Comparison of ENCODE assay signal across 10 cellular contexts in genomic region chr2:191038241-191038725, GRCh38.
DNase-seq lines count a peak whose midpoint lies in the region; ATAC-seq and FAIRE-seq lines count a peak whose summit lies in the region.
"Had no signal": no experiment of that assay in that cellular context is flagged by ENCODE, and none has a peak within 500 bp of the region (broad histone marks: within the 10 kb centered on the region; RNA-seq: fewer than 3 reads in every experiment).

No MANE protein-coding gene starts in this region.

- peak overlapping the region; percentile 43 for H3K4me3 Mint-ChIP-seq in activated naive CD8-positive, alpha-beta T cell
- no peak overlapping the region for H3K4me3 Mint-ChIP-seq in memory B cell
- H3K4me3 Mint-ChIP-seq in stimulated activated naive B cell treated with anti-CD40 and anti-IgM and Interleukin-4, amounts not matched to agents 10 μg/mL and 1 μg/mL and 100 μg/mL, for 72 hours, result no peak overlapping the region

- FAIRE-seq in HTR-8/SVneo (lab: Jason Lieb, UNC), result peak; percentile 31

- peak; percentile 82 for DNase-seq in GM04504 (ENCODE audit: low read depth)
- no peak for DNase-seq in HTR-8/SVneo (ENCODE audit: insufficient read length, low spot score)
- DNase-seq in memory B cell (ENCODE audit: low spot score in 2 of 2), result no peak
- no peak for DNase-seq in medulla oblongata (ENCODE audit: extremely low spot score)
- no peak for DNase-seq in stimulated activated naive B cell treated with anti-CD40 and anti-IgM and Interleukin-4, amounts not matched to agents 10 μg/mL and 1 μg/mL and 100 μg/mL, for 72 hours
- DNase-seq in iPS-NIHi11 (ENCODE audit: low spot score), result no peak
- DNase-seq: aorta, NCI-H446 treated with DMSO at 0.1 percent for 48 hours had no signal

- ATAC-seq in memory B cell (ENCODE audit: low read depth) (no peak), GM19463 (IDR thresholded peaks at IDR 0.05; ENCODE audit: unreplicated experiment) (no peak)
- ATAC-seq in stimulated activated naive B cell treated with anti-CD40 and anti-IgM and Interleukin-4, amounts not matched to agents 10 μg/mL and 1 μg/mL and 100 μg/mL, for 72 hours (replicated peaks), result no peak

- no peaks in the 10 kb centered on the region for H3K27me3 Mint-ChIP-seq in activated naive CD8-positive, alpha-beta T cell
- peaks cover 2% of the 10 kb centered on the region for H3K27me3 Mint-ChIP-seq in memory B cell
- peaks cover 0 to 9% of the 10 kb centered on the region in 2 donors for H3K27me3 Mint-ChIP-seq in stimulated activated naive B cell treated with anti-CD40 and anti-IgM and Interleukin-4, amounts not matched to agents 10 μg/mL and 1 μg/mL and 100 μg/mL, for 72 hours

- H3K27ac Mint-ChIP-seq in activated naive CD8-positive, alpha-beta T cell, result peak overlapping the region; percentile 81
- peak overlapping the region; percentile 54 for H3K27ac Mint-ChIP-seq in memory B cell
- no peak overlapping the region for H3K27ac Mint-ChIP-seq in stimulated activated naive B cell treated with anti-CD40 and anti-IgM and Interleukin-4, amounts not matched to agents 10 μg/mL and 1 μg/mL and 100 μg/mL, for 72 hours

- peaks cover 15% of the 10 kb centered on the region for H3K36me3 Mint-ChIP-seq in activated naive CD8-positive, alpha-beta T cell
- no peaks in the 10 kb centered on the region for H3K36me3 Mint-ChIP-seq in memory B cell
- H3K36me3 Mint-ChIP-seq in stimulated activated naive B cell treated with anti-CD40 and anti-IgM and Interleukin-4, amounts not matched to agents 10 μg/mL and 1 μg/mL and 100 μg/mL, for 72 hours, result peaks cover 26 to 32% of the 10 kb centered on the region in 2 donors

- H3K4me1 Mint-ChIP-seq in activated naive CD8-positive, alpha-beta T cell (ENCODE audit: low read depth), result peaks cover 33% of the 10 kb centered on the region
- H3K4me1 Mint-ChIP-seq in memory B cell, result peaks cover 2% of the 10 kb centered on the region
- peaks cover 0 to 1% of the 10 kb centered on the region in 2 donors for H3K4me1 Mint-ChIP-seq in stimulated activated naive B cell treated with anti-CD40 and anti-IgM and Interleukin-4, amounts not matched to agents 10 μg/mL and 1 μg/mL and 100 μg/mL, for 72 hours

- no peaks in the 10 kb centered on the region for H3K9me3 Mint-ChIP-seq in activated naive CD8-positive, alpha-beta T cell (ENCODE audit: low read depth)
- no peaks in the 10 kb centered on the region for H3K9me3 Mint-ChIP-seq in memory B cell
- H3K9me3 Mint-ChIP-seq in stimulated activated naive B cell treated with anti-CD40 and anti-IgM and Interleukin-4, amounts not matched to agents 10 μg/mL and 1 μg/mL and 100 μg/mL, for 72 hours, result no peaks in the 10 kb centered on the region
